In genomic region chr20:47345214-47345613, GRCh38 we compare ENCODE assay signal across 18 cellular contexts. TPM values are rescaled to one million over a fixed set of nuclear protein-coding genes. Genes with fewer than 3 reads are reported as not detected.
DNase-seq lines count a peak whose midpoint lies in the region; ATAC-seq, FAIRE-seq and TF ChIP-seq lines count a peak whose summit lies in the region.
"Had no signal": no experiment of that assay in that cellular context is flagged by ENCODE, and none has a peak within 500 bp of the region (broad histone marks: within the 10 kb centered on the region; RNA-seq: fewer than 3 reads in every experiment).

No MANE protein-coding gene starts in this region.

- peak overlapping the region in 1 of 2 experiments; percentile 68 for H3K4ac ChIP-seq in mesenchymal stem cell (ENCODE audit: low read depth in 1 of 2, low read length in 2 of 2)

- no peak overlapping the region for H2BK120ac ChIP-seq in mesenchymal stem cell (ENCODE audit: low read depth, low read length)

- peaks cover 14% of the 10 kb centered on the region for H3K4me1 ChIP-seq in mesenchymal stem cell (ENCODE audit: control insufficient read depth, insufficient read depth, low read depth, low read length)

- H3K27me3 ChIP-seq in mesenchymal stem cell (ENCODE audit: control insufficient read depth in 1 of 2, insufficient read depth in 1 of 2, low read length in 2 of 2) = no peaks in the 10 kb centered on the region

- ATAC-seq in T-helper 17 cell (no peak), HG02623 (IDR thresholded peaks at IDR 0.05; ENCODE audit: unreplicated experiment) (no peak)
- ATAC-seq: left lobe of liver had no signal

- no peak overlapping the region for H2AFZ ChIP-seq in mesenchymal stem cell (ENCODE audit: low read depth, low read length)
- H2AFZ ChIP-seq: parathyroid adenoma had no signal

- peak overlapping the region; percentile 71 for H2AK5ac ChIP-seq in mesenchymal stem cell (ENCODE audit: low read length, severe bottlenecking)

- TF ChIP-seq CTCF in D721Med (IDR thresholded peaks at IDR 0.05; ENCODE audit: insufficient read depth, missing control alignments) = no peak

- FAIRE-seq in D721Med (lab: Jason Lieb, UNC) = no peak
- FAIRE-seq: A204.1, HTR-8/SVneo, RCC 7860 had no signal

- no peak overlapping the region for H2BK15ac ChIP-seq in mesenchymal stem cell (ENCODE audit: low read depth, poor library complexity, severe bottlenecking)

- no peak overlapping the region for H3K9ac ChIP-seq in mesenchymal stem cell (ENCODE audit: low read length)
- H3K9ac ChIP-seq: parathyroid adenoma, SK-N-SH had no signal

- H4K91ac ChIP-seq in mesenchymal stem cell (ENCODE audit: low read length) = no peak overlapping the region

- CTCF ChIA-PET in activated CD4-positive, alpha-beta T cell treated with anti-CD3 and anti-CD28 coated beads, Interleukin-2, amount 10 ng/mL, durations not matched to agents 7 days and 5 days (lab: Charles Lee) = interaction anchor here (1.3 to 1.5 kb wide), 2 partner anchors 9 to 39 kb away, joined by 3 to 6 read pairs; no protein-coding TSS in a partner anchor

- H3K27ac ChIP-seq in mesenchymal stem cell (ENCODE audit: low read length, poor library complexity, severe bottlenecking) (no peak overlapping the region), substantia nigra (ENCODE audit: low read depth, low read length, poor library complexity, severe bottlenecking) (peak overlapping the region; percentile 26)

- no peak overlapping the region for H3K18ac ChIP-seq in mesenchymal stem cell (ENCODE audit: low read depth in 1 of 2, low read length in 2 of 2)

- H3K9me3 ChIP-seq in T-helper 17 cell (ENCODE audit: control insufficient read depth, low read length, poor library complexity, severe bottlenecking) = no peaks in the 10 kb centered on the region
- no peaks in the 10 kb centered on the region for H3K9me3 ChIP-seq in mesenchymal stem cell (ENCODE audit: control insufficient read depth, low read length)
- H3K9me3 ChIP-seq: SK-N-SH had no signal

- no peak overlapping the region for H3K4me2 ChIP-seq in mesenchymal stem cell (ENCODE audit: low read length, poor library complexity, severe bottlenecking)
- H3K4me2 ChIP-seq: SK-N-SH had no signal

- H3K36me3 ChIP-seq in mesenchymal stem cell (ENCODE audit: control insufficient read depth in 1 of 2, insufficient read depth in 2 of 2, low read depth in 1 of 2, low read length in 2 of 2) = peaks cover 20% of the 10 kb centered on the region in 2 experiments

- peaks cover 34% of the 10 kb centered on the region for H3K4me1 Mint-ChIP-seq in activated CD4-positive, alpha-beta T cell treated with anti-CD3 and anti-CD28 coated beads, Interleukin-2, amount 10 ng/mL, durations not matched to agents 7 days and 5 days
- H3K4me1 Mint-ChIP-seq in T-helper 17 cell = peaks cover 15% of the 10 kb centered on the region

- H3K4me3 ChIP-seq in mesenchymal stem cell (ENCODE audit: insufficient read depth in 1 of 2, low read depth in 1 of 2, low read length in 2 of 2) = no peak overlapping the region

- peaks cover 43% of the 10 kb centered on the region for H3K36me3 Mint-ChIP-seq in activated CD4-positive, alpha-beta T cell treated with anti-CD3 and anti-CD28 coated beads, Interleukin-2, amount 10 ng/mL, durations not matched to agents 7 days and 5 days (ENCODE audit: low read depth)
- H3K36me3 Mint-ChIP-seq in T-helper 17 cell (ENCODE audit: low read depth) = peaks cover 7% of the 10 kb centered on the region

- DNase-seq in activated CD4-positive, alpha-beta T cell treated with anti-CD3 and anti-CD28 coated beads, Interleukin-2, amount 10 ng/mL, durations not matched to agents 7 days and 5 days = no peak
- DNase-seq in activated CD4-positive, alpha-beta T cell treated with anti-CD3 and anti-CD28 coated beads for 48 hours = no peak
- DNase-seq in T-helper 17 cell = no peak
- DNase-seq in mesenchymal stem cell = no peak
- DNase-seq in substantia nigra (lab: John Stamatoyannopoulos, UW) = no peak
- DNase-seq in AML-193 (lab: John Stamatoyannopoulos, UW) = no peak
- no peak for DNase-seq in D721Med (ENCODE audit: insufficient read length, low spot score)
- DNase-seq: activated CD4-positive, alpha-beta T cell treated with anti-CD3 and anti-CD28 coated beads, Interleukin-2, amount 10 ng/mL, durations not matched to agents 24 days and 14 days; activated T-cell treated with anti-CD3 and anti-CD28 coated beads for 4 hours; NCI-H1436 treated with DMSO at 0.1 percent for 48 hours; SK-N-SH; stimulated activated CD4-positive, alpha-beta T cell treated with anti-CD3 and anti-CD28 coated beads, Interleukin-1b, Interleukin-23, amount 100 ng/mL, for 48 hours had no signal

- H3K14ac ChIP-seq in mesenchymal stem cell (ENCODE audit: low read length in 2 of 2) = no peak overlapping the region

- POLR2A ChIA-PET in activated CD4-positive, alpha-beta T cell treated with anti-CD3 and anti-CD28 coated beads, Interleukin-2, amount 10 ng/mL, durations not matched to agents 7 days and 5 days (lab: Charles Lee) = no interaction called here

- no peak overlapping the region for H2BK5ac ChIP-seq in mesenchymal stem cell (ENCODE audit: low read depth, low read length, poor library complexity, severe bottlenecking)

- no peak overlapping the region for H3K4me3 Mint-ChIP-seq in activated CD4-positive, alpha-beta T cell treated with anti-CD3 and anti-CD28 coated beads, Interleukin-2, amount 10 ng/mL, durations not matched to agents 7 days and 5 days
- H3K4me3 Mint-ChIP-seq in T-helper 17 cell = peak overlapping the region; percentile 32
- H3K4me3 Mint-ChIP-seq: activated CD4-positive, alpha-beta T cell treated with anti-CD3 and anti-CD28 coated beads, Interleukin-2, amount 10 ng/mL, durations not matched to agents 24 days and 14 days had no signal

- H3K27ac Mint-ChIP-seq in activated CD4-positive, alpha-beta T cell treated with anti-CD3 and anti-CD28 coated beads, Interleukin-2, amount 10 ng/mL, durations not matched to agents 7 days and 5 days = peak overlapping the region; percentile 80
- no peak overlapping the region for H3K27ac Mint-ChIP-seq in T-helper 17 cell
- H3K27ac Mint-ChIP-seq: activated CD4-positive, alpha-beta T cell treated with anti-CD3 and anti-CD28 coated beads, Interleukin-2, amount 10 ng/mL, durations not matched to agents 24 days and 14 days had no signal

- H3K23ac ChIP-seq in mesenchymal stem cell (ENCODE audit: low read length in 2 of 2) = no peak overlapping the region

- peak overlapping the region; percentile 56 for H4K8ac ChIP-seq in mesenchymal stem cell (ENCODE audit: low read length)

- H2BK12ac ChIP-seq in mesenchymal stem cell (ENCODE audit: low read length in 2 of 2) = no peak overlapping the region

- H3K9me3 Mint-ChIP-seq in activated CD4-positive, alpha-beta T cell treated with anti-CD3 and anti-CD28 coated beads, Interleukin-2, amount 10 ng/mL, durations not matched to agents 7 days and 5 days = no peaks in the 10 kb centered on the region
- H3K9me3 Mint-ChIP-seq: activated CD4-positive, alpha-beta T cell treated with anti-CD3 and anti-CD28 coated beads, Interleukin-2, amount 10 ng/mL, durations not matched to agents 24 days and 14 days had no signal

- H3K79me1 ChIP-seq in mesenchymal stem cell (replicated peaks; ENCODE audit: low read length, poor library complexity, severe bottlenecking) = peaks cover 8% of the 10 kb centered on the region

- no peaks in the 10 kb centered on the region for H3K27me3 Mint-ChIP-seq in activated CD4-positive, alpha-beta T cell treated with anti-CD3 and anti-CD28 coated beads, Interleukin-2, amount 10 ng/mL, durations not matched to agents 7 days and 5 days
- no peaks in the 10 kb centered on the region for H3K27me3 Mint-ChIP-seq in T-helper 17 cell
- H3K27me3 Mint-ChIP-seq: activated CD4-positive, alpha-beta T cell treated with anti-CD3 and anti-CD28 coated beads, Interleukin-2, amount 10 ng/mL, durations not matched to agents 24 days and 14 days had no signal

- WGBS in mesenchymal stem cell = 95% methylated on average over 7 of the region's 7 CpGs

RNA-seq across cellular contexts. Expression of gene ZMYND8, which starts 11.3 kb away (rescaled TPM):
- 10 to 100 TPM; 44.6 to 55.6 TPM for total RNA-seq in activated CD4-positive, alpha-beta T cell treated with anti-CD3 and anti-CD28 coated beads, Interleukin-2, amount 10 ng/mL, durations not matched to agents 7 days and 5 days
- total RNA-seq in T-helper 17 cell = 10 to 100 TPM; 42.7 to 50.3 TPM
- polyA plus RNA-seq in mesenchymal stem cell (2013, experiment 1 of 2) = 21.6 TPM
- 24.4 TPM for polyA plus RNA-seq in mesenchymal stem cell (2013, experiment 2 of 2)
